1 cellular context compared by ENCODE assay signal in genomic region chr9:88927510-88927909, GRCh38.
TF ChIP-seq lines count a peak whose summit lies in the region.

No MANE protein-coding gene starts in this region.

TF ChIP-seq in K562, 482 proteins besides CTCF, POLR2A, EP300 and RAD21 (continued from another document):
- no peak for TF ChIP-seq ZNF280B (CRISPR knock-in tag; IDR thresholded peaks at IDR 0.05)
- no peak for TF ChIP-seq MYBL2 (IDR thresholded peaks at IDR 0.05; ENCODE audit: low read depth)
- TF ChIP-seq MYBL2 (CRISPR knock-in tag; IDR thresholded peaks at IDR 0.05; ENCODE audit: borderline replicate concordance): no peak
- no peak for TF ChIP-seq PATZ1 (CRISPR knock-in tag; IDR thresholded peaks at IDR 0.05; ENCODE audit: borderline replicate concordance)
- no peak for TF ChIP-seq ELF1 (tag; IDR thresholded peaks at IDR 0.05)
